1 cellular context compared by ENCODE assay signal in the genomic region with DNA sequence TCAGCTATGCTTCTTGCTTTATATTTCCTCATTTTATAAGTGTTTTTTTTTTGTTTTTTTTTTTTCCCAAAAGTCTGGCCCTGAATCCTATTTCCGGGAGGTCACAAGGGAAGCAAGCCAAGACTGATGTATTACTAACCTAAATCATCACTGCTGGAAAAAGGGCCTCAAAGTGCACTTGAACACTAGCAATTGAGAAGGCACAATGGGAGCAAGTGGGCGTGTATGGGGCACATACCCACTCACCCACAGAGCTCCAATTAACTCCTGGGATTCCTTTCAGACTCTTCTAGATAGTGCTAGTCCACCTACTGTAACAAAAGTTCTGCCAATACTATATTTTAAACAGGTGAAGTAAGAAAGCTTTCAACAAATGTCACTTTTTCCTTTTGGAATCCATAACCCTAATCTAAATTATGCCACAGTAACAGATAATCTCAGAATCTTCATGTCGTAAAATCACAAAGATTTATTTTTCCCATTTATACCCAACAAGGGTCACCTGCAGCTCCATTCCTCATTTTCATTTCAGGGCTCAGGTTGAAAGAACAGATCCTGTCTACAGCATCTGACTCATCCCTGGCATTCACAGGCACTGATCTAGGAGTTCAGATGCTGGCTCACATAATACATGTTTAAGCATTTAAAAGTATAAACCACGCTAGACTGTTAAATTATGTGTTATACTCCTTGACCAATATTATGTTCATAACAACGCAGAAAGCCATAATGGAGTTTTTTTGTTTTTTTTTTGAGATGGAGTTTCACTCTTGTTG.
TF ChIP-seq lines count a peak whose summit lies in the region.

No MANE protein-coding gene starts in this region.

TF ChIP-seq in K562, 482 proteins besides CTCF, POLR2A, EP300 and RAD21:
- TF ChIP-seq, protein P1, sequence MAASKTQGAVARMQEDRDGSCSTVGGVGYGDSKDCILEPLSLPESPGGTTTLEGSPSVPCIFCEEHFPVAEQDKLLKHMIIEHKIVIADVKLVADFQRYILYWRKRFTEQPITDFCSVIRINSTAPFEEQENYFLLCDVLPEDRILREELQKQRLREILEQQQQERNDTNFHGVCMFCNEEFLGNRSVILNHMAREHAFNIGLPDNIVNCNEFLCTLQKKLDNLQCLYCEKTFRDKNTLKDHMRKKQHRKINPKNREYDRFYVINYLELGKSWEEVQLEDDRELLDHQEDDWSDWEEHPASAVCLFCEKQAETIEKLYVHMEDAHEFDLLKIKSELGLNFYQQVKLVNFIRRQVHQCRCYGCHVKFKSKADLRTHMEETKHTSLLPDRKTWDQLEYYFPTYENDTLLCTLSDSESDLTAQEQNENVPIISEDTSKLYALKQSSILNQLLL (CRISPR knock-in tag; IDR thresholded peaks at IDR 0.05; ENCODE audit: borderline replicate concordance): peak; percentile 26; the same call in 1 of the 2 replicates
- TF ChIP-seq SETDB1 (IDR thresholded peaks at IDR 0.05; ENCODE audit: low read length): no peak
